40 cellular contexts compared by ENCODE assay signal in the genomic region with DNA sequence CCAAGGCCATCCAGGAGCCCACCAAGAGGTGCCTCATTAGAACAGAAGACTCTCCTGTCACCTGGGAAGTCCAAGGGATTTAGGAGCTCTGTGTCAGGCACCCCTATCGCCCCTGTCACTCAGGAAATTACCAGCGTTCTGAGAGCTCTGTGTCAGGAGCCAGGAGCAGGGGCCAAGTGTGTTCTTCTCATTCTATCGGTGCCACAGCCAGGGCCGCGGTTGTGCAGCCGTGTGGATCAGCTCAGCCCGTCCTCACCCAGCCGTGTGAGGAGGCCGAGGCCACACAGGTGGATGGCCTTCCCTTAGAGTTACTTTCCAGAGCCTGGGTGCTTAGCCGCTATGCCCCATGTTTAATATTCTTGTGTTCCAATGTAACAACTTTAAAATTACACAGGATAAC. TPM values are rescaled to one million over a fixed set of nuclear protein-coding genes. Genes with fewer than 3 reads are reported as not detected.
"Had no signal": no experiment of that assay in that cellular context is flagged by ENCODE, and none has a peak within 500 bp of the region (broad histone marks: within the 10 kb centered on the region; RNA-seq: fewer than 3 reads in every experiment).

No MANE protein-coding gene starts in this region.

- H3K27ac ChIP-seq: adrenal gland, brain microvascular endothelial cell, epithelial cell of prostate, esophagus squamous epithelium, sigmoid colon, uterus, WERI-Rb-1 had no signal

- H3K27me3 ChIP-seq: adrenal gland, brain microvascular endothelial cell, esophagus squamous epithelium, sigmoid colon, uterus had no signal

- H3K4me1 Mint-ChIP-seq: activated CD4-positive, alpha-beta T cell treated with anti-CD3 and anti-CD28 coated beads, Interleukin-2, amount 10 ng/mL, durations not matched to agents 24 days and 14 days had no signal

- DNase-seq: activated CD4-positive, alpha-beta memory T cell treated with anti-CD3 and anti-CD28 coated beads for 36 hours; activated CD4-positive, alpha-beta T cell treated with anti-CD3 and anti-CD28 coated beads, Interleukin-2, amount 10 ng/mL, durations not matched to agents 24 days and 14 days; activated CD4-positive, CD25-positive, alpha-beta regulatory T cell treated with anti-CD3 and anti-CD28 coated beads, Interleukin-2, amount 50 U/mL, for 72 hours; activated CD8-positive, alpha-beta memory T cell treated with anti-CD3 and anti-CD28 coated beads, Interleukin-2, amount 50 U/mL, for 4 hours; activated effector memory CD4-positive, alpha-beta T cell treated with anti-CD3 and anti-CD28 coated beads, Interleukin-2, amount 50 U/mL, for 16 hours; activated naive CD4-positive, alpha-beta T cell treated with anti-CD3 and anti-CD28 coated beads for 36 hours; activated naive CD8-positive, alpha-beta T cell treated with anti-CD3 and anti-CD28 coated beads for 36 hours; activated T-cell treated with anti-CD3 and anti-CD28 coated beads, Interleukin-2, amount 50 U/mL, for 1 hour; adrenal gland; brain microvascular endothelial cell; caudate nucleus; dermis blood vessel endothelial cell; effector CD8-positive, alpha-beta T cell; esophagus squamous epithelium; foreskin melanocyte; hypothalamus; immature natural killer cell; kidney; sigmoid colon; small intestine; stimulated activated CD4-positive, alpha-beta T cell treated with anti-CD3 and anti-CD28 coated beads, Interleukin-1b, Interleukin-23, amount 100 ng/mL, for 48 hours; stimulated activated CD4-positive, alpha-beta T cell treated with anti-CD3 and anti-CD28 coated beads, Interleukin-4, amount 100 ng/mL, for 4 hours; stimulated activated CD8-positive, alpha-beta memory T cell treated with anti-CD3 and anti-CD28 coated beads, Interleukin-4, amount 100 ng/mL, for 48 hours; stimulated activated naive CD8-positive, alpha-beta T cell treated with anti-CD3 and anti-CD28 coated beads, Interleukin-15, amount 100 ng/mL, for 72 hours; T-helper 9 cell; uterus; WERI-Rb-1 had no signal

- H3K27ac Mint-ChIP-seq: activated CD4-positive, alpha-beta memory T cell treated with anti-CD3 and anti-CD28 coated beads for 36 hours; activated CD4-positive, alpha-beta T cell treated with anti-CD3 and anti-CD28 coated beads, Interleukin-2, amount 10 ng/mL, durations not matched to agents 24 days and 14 days; activated naive CD4-positive, alpha-beta T cell treated with anti-CD3 and anti-CD28 coated beads for 36 hours; activated naive CD8-positive, alpha-beta T cell treated with anti-CD3 and anti-CD28 coated beads for 36 hours; activated T-helper 1 cell treated with anti-CD3 and anti-CD28 coated beads, Interleukin-12 subunit alpha, Interleukin-12 subunit beta, Interleukin-2, Interleukin-4 antibody, amounts not matched to agents 30 ng/mL and 10 ng/mL and 1 ng/mL, durations not matched to agents 14 hours and 24 hours and 36 hours; immature natural killer cell; natural killer cell treated with Interleukin-12 subunit alpha and Interleukin-12 subunit beta and Interleukin-15 and Interleukin-18, amount 100 ng/mL, for 72 hours; progenitor cell of endocrine pancreas; stimulated activated memory B cell treated with anti-CD40 and anti-IgM and Interleukin-4, amounts not matched to agents 10 μg/mL and 1 μg/mL and 100 μg/mL, for 72 hours; stimulated activated naive CD8-positive, alpha-beta T cell treated with anti-CD3 and anti-CD28 coated beads, Interleukin-15, amount 100 ng/mL, for 72 hours; T-helper 1 cell treated with Interleukin-12 subunit alpha and Interleukin-12 subunit beta and Interleukin-4 antibody, amounts not matched to agents 30 μg/mL and 1 μg/mL, for 36 hours; type B pancreatic cell had no signal

- H3K36me3 ChIP-seq: uterus had no signal

- H3K9me3 Mint-ChIP-seq: activated CD4-positive, alpha-beta memory T cell treated with anti-CD3 and anti-CD28 coated beads for 36 hours; activated CD4-positive, alpha-beta T cell treated with anti-CD3 and anti-CD28 coated beads, Interleukin-2, amount 10 ng/mL, durations not matched to agents 24 days and 14 days; activated naive CD4-positive, alpha-beta T cell treated with anti-CD3 and anti-CD28 coated beads for 36 hours; activated naive CD8-positive, alpha-beta T cell treated with anti-CD3 and anti-CD28 coated beads for 36 hours; activated T-helper 1 cell treated with anti-CD3 and anti-CD28 coated beads, Interleukin-12 subunit alpha, Interleukin-12 subunit beta, Interleukin-2, Interleukin-4 antibody, amounts not matched to agents 30 ng/mL and 10 ng/mL and 1 ng/mL, durations not matched to agents 14 hours and 24 hours and 36 hours; immature natural killer cell; natural killer cell treated with Interleukin-12 subunit alpha and Interleukin-12 subunit beta and Interleukin-15 and Interleukin-18, amount 100 ng/mL, for 72 hours; stimulated activated memory B cell treated with anti-CD40 and anti-IgM and Interleukin-4, amounts not matched to agents 10 μg/mL and 1 μg/mL and 100 μg/mL, for 72 hours; stimulated activated naive CD8-positive, alpha-beta T cell treated with anti-CD3 and anti-CD28 coated beads, Interleukin-15, amount 100 ng/mL, for 72 hours; T-helper 1 cell treated with Interleukin-12 subunit alpha and Interleukin-12 subunit beta and Interleukin-4 antibody, amounts not matched to agents 30 μg/mL and 1 μg/mL, for 36 hours; type B pancreatic cell had no signal

- H3K9me3 ChIP-seq: adrenal gland, esophagus squamous epithelium, mucosa of descending colon, sigmoid colon, uterus had no signal

- H3K4me3 Mint-ChIP-seq: activated CD4-positive, alpha-beta memory T cell treated with anti-CD3 and anti-CD28 coated beads for 36 hours; activated CD4-positive, alpha-beta T cell treated with anti-CD3 and anti-CD28 coated beads, Interleukin-2, amount 10 ng/mL, durations not matched to agents 24 days and 14 days; activated naive CD4-positive, alpha-beta T cell treated with anti-CD3 and anti-CD28 coated beads for 36 hours; activated naive CD8-positive, alpha-beta T cell treated with anti-CD3 and anti-CD28 coated beads for 36 hours; activated T-helper 1 cell treated with anti-CD3 and anti-CD28 coated beads, Interleukin-12 subunit alpha, Interleukin-12 subunit beta, Interleukin-2, Interleukin-4 antibody, amounts not matched to agents 30 ng/mL and 10 ng/mL and 1 ng/mL, durations not matched to agents 14 hours and 24 hours and 36 hours; immature natural killer cell; natural killer cell treated with Interleukin-12 subunit alpha and Interleukin-12 subunit beta and Interleukin-15 and Interleukin-18, amount 100 ng/mL, for 72 hours; stimulated activated memory B cell treated with anti-CD40 and anti-IgM and Interleukin-4, amounts not matched to agents 10 μg/mL and 1 μg/mL and 100 μg/mL, for 72 hours; stimulated activated naive CD8-positive, alpha-beta T cell treated with anti-CD3 and anti-CD28 coated beads, Interleukin-15, amount 100 ng/mL, for 72 hours; T-helper 1 cell treated with Interleukin-12 subunit alpha and Interleukin-12 subunit beta and Interleukin-4 antibody, amounts not matched to agents 30 μg/mL and 1 μg/mL, for 36 hours; type B pancreatic cell had no signal

- H3K4me3 ChIP-seq: adrenal gland, esophagus squamous epithelium, mucosa of descending colon, sigmoid colon, uterus had no signal

- H3K27me3 Mint-ChIP-seq: activated CD4-positive, alpha-beta memory T cell treated with anti-CD3 and anti-CD28 coated beads for 36 hours; activated CD4-positive, alpha-beta T cell treated with anti-CD3 and anti-CD28 coated beads, Interleukin-2, amount 10 ng/mL, durations not matched to agents 24 days and 14 days; activated naive CD8-positive, alpha-beta T cell treated with anti-CD3 and anti-CD28 coated beads for 36 hours; natural killer cell treated with Interleukin-12 subunit alpha and Interleukin-12 subunit beta and Interleukin-15 and Interleukin-18, amount 100 ng/mL, for 72 hours; progenitor cell of endocrine pancreas; stimulated activated memory B cell treated with anti-CD40 and anti-IgM and Interleukin-4, amounts not matched to agents 10 μg/mL and 1 μg/mL and 100 μg/mL, for 72 hours; stimulated activated naive CD8-positive, alpha-beta T cell treated with anti-CD3 and anti-CD28 coated beads, Interleukin-15, amount 100 ng/mL, for 72 hours; type B pancreatic cell had no signal

- H3K4me1 ChIP-seq: adrenal gland, sigmoid colon, uterus had no signal

- ATAC-seq: mucosa of descending colon; natural killer cell treated with Interleukin-12 subunit alpha and Interleukin-12 subunit beta and Interleukin-15 and Interleukin-18, amount 100 ng/mL, for 72 hours; stimulated activated memory B cell treated with anti-CD40 and anti-IgM and Interleukin-4, amounts not matched to agents 10 μg/mL and 1 μg/mL and 100 μg/mL, for 72 hours; stimulated activated naive CD8-positive, alpha-beta T cell treated with anti-CD3 and anti-CD28 coated beads, Interleukin-15, amount 100 ng/mL, for 72 hours had no signal

RNA-seq across cellular contexts. Expression of a gene that starts 27.4 kb away (rescaled TPM):
- total RNA-seq: activated CD4-positive, alpha-beta memory T cell treated with anti-CD3 and anti-CD28 coated beads for 36 hours; activated CD4-positive, alpha-beta T cell treated with anti-CD3 and anti-CD28 coated beads, Interleukin-2, amount 10 ng/mL, durations not matched to agents 24 days and 14 days; activated CD8-positive, alpha-beta memory T cell treated with anti-CD3 and anti-CD28 coated beads for 36 hours; activated naive CD4-positive, alpha-beta T cell treated with anti-CD3 and anti-CD28 coated beads for 36 hours; activated naive CD8-positive, alpha-beta T cell treated with anti-CD3 and anti-CD28 coated beads for 36 hours; activated T-helper 1 cell treated with anti-CD3 and anti-CD28 coated beads, Interleukin-12 subunit alpha, Interleukin-12 subunit beta, Interleukin-2, Interleukin-4 antibody, amounts not matched to agents 30 ng/mL and 10 ng/mL and 1 ng/mL, durations not matched to agents 14 hours and 24 hours and 36 hours; dermis blood vessel endothelial cell; esophagus squamous epithelium; kidney; lung microvascular endothelial cell; mesenteric fat pad; natural killer cell treated with Interleukin-12 subunit alpha and Interleukin-12 subunit beta and Interleukin-15 and Interleukin-18, amount 100 ng/mL, for 72 hours; osteocyte; renal cortical epithelial cell; sigmoid colon; uterus had no signal
- polyA plus RNA-seq: immature natural killer cell, sigmoid colon had no signal
